In genomic region chrX:149939271-149940014, GRCh38 we compare ENCODE assay signal across 7 cellular contexts. TPM values are rescaled to one million over a fixed set of nuclear protein-coding genes. Genes with fewer than 3 reads are reported as not detected.
DNase-seq lines count a peak whose midpoint lies in the region; ATAC-seq and TF ChIP-seq lines count a peak whose summit lies in the region.

No MANE protein-coding gene starts in this region.

- ATAC-seq in GM19025 (IDR thresholded peaks at IDR 0.05; ENCODE audit: low read depth, unreplicated experiment) (peak; percentile 2), HG03521 (IDR thresholded peaks at IDR 0.05; ENCODE audit: unreplicated experiment) (peak; percentile 8)

- peak; percentile 93 for DNase-seq in NCI-H748 treated with DMSO at 0.1 percent for 48 hours (lab: John Stamatoyannopoulos, UW)
- DNase-seq in activated CD4-positive, alpha-beta T cell treated with anti-CD3 and anti-CD28 coated beads, Interleukin-2, amount 50 U/mL, for 48 hours, result peak; percentile 90
- peak; percentile 77 to 93 for DNase-seq in dermis microvascular lymphatic vessel endothelial cell (ENCODE audit: low read depth in 2 of 2)
- DNase-seq in lower leg skin (ENCODE audit: low spot score in 2 of 2), result peak; percentile 93 to 99
- DNase-seq in stimulated activated CD4-positive, alpha-beta T cell treated with anti-CD3 and anti-CD28 coated beads, Interleukin-4, amount 100 ng/mL, for 1 hour, result peak; percentile 86

- peak overlapping the region; percentile 32 for H3K4me3 ChIP-seq in lower leg skin (ENCODE audit: low read depth, poor library complexity, severe bottlenecking)

- intact Hi-C loops in lower leg skin (cut with DNase I; ENCODE audit: low total_unique reads), result no loop called here

- WGBS in lower leg skin, 2 donors, result 6 to 62% methylated on average over 9 to 37 of the region's 48 CpGs

- TF ChIP-seq CTCF in lower leg skin (IDR thresholded peaks at IDR 0.05), result no peak

- TF ChIP-seq POLR2A in lower leg skin (IDR thresholded peaks at IDR 0.05), result no peak

RNA-seq across cellular contexts. Expression of gene EOLA2, which starts 1.2 kb away (rescaled TPM):
- 11.7 and 17.1 TPM in 2 replicates for total RNA-seq in dermis microvascular lymphatic vessel endothelial cell
- 10 to 100 TPM; 16.0 to 22.5 (median 19.3) TPM for total RNA-seq in lower leg skin

RNA-seq across cellular contexts. Expression of gene HSFX4, which starts 10.1 kb away (rescaled TPM):
- total RNA-seq in dermis microvascular lymphatic vessel endothelial cell (not detected in 2 replicates), lower leg skin (not detected)

RNA-seq across cellular contexts. Expression of gene MAGEA8, which starts 58.5 kb away (rescaled TPM):
- total RNA-seq in dermis microvascular lymphatic vessel endothelial cell, result not detected in 2 replicates
- not detected for total RNA-seq in lower leg skin

Comparison
In these comparisons a context has a peak if more than half of its experiments do, and no peak if none do; other contexts are left out.
1. Peak in every context shown above with its lines: DNase-seq, ATAC-seq and H3K4me3 ChIP-seq.